Comparison of ENCODE assay signal across 25 cellular contexts in the genomic region with DNA sequence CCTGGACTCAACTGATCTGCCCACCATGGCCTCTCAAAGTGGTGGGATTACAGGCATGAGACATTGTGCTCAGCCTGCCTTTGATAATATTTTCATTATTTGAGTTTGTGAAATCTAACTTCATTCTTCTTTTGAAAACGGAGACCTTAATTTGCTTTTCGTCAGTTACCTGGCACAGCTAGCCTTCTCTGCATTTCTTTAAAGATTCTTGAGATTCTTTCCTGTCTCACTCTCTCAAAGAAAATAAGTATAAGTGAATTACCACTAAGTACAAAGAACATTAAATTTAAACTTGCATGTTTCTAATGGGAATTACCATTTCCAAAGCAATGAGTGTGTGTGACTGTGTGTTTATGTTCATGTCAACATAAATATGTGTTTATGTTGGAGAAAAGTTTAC.
DNase-seq lines count a peak whose midpoint lies in the region; ATAC-seq, FAIRE-seq and TF ChIP-seq lines count a peak whose summit lies in the region.
"Had no signal": no experiment of that assay in that cellular context is flagged by ENCODE, and none has a peak within 500 bp of the region (broad histone marks: within the 10 kb centered on the region; RNA-seq: fewer than 3 reads in every experiment).

No MANE protein-coding gene starts in this region.

- ATAC-seq in HG03571 (IDR thresholded peaks at IDR 0.05; ENCODE audit: unreplicated experiment) = no peak
- ATAC-seq in HG03139 (IDR thresholded peaks at IDR 0.05; ENCODE audit: unreplicated experiment) = no peak
- ATAC-seq: HCT116, left lung, right lobe of liver, WTC11 had no signal

- peak; percentile 76 for FAIRE-seq in GM12892 (lab: Jason Lieb, UNC)
- FAIRE-seq: endothelial cell of umbilical vein, islet of Langerhans had no signal

- 35% methylated on average over 2 of the region's 2 CpGs for WGBS in smooth muscle cell (ENCODE audit: low lambda C conversion rate)

- TF ChIP-seq CTCF in fibroblast of pulmonary artery (IDR thresholded peaks at IDR 0.05; ENCODE audit: low read length, missing control alignments) = no peak
- TF ChIP-seq CTCF in smooth muscle cell (IDR thresholded peaks at IDR 0.05; ENCODE audit: borderline replicate concordance, insufficient read depth, poor library complexity, severe bottlenecking) = no peak

- no peaks in the 10 kb centered on the region for H3K27me3 ChIP-seq in smooth muscle cell (ENCODE audit: low read depth)
- H3K27me3 ChIP-seq: BLaER1, left lung, right lobe of liver, SJCRH30, thyroid gland, vagina had no signal

- DNase-seq in GM12892 (ENCODE audit: insufficient read length) = no peak
- peak; percentile 16 for DNase-seq in amniotic epithelial cell (ENCODE audit: low read depth)
- DNase-seq in fibroblast of pulmonary artery (ENCODE audit: low read depth) = peak; percentile 22
- no peak for DNase-seq in smooth muscle cell (lab: John Stamatoyannopoulos, UW; ENCODE audit: unreplicated experiment)
- DNase-seq in NCI-H1694 (lab: John Stamatoyannopoulos, UW) = no peak
- DNase-seq in NCI-H526 treated with DMSO at 0.1 percent for 48 hours (lab: John Stamatoyannopoulos, UW) = no peak
- DNase-seq: activated CD4-positive, alpha-beta T cell treated with anti-CD3 and anti-CD28 coated beads, Interleukin-2, amount 10 ng/mL, durations not matched to agents 7 days and 5 days; activated gamma-delta T cell treated with Interleukin-2 at 50 U/mL for 16 hours; activated T-cell treated with anti-CD3 and anti-CD28 coated beads, Interleukin-2, amount 50 U/mL, for 48 hours; left lung; NCI-H1048; NCI-H446 treated with DMSO at 0.1 percent for 48 hours; NCI-H82; right lobe of liver; SJCRH30; T-helper 1 cell; thyroid gland had no signal

- H3K9ac ChIP-seq in smooth muscle cell (ENCODE audit: low read depth) = no peak overlapping the region
- H3K9ac ChIP-seq: BLaER1 had no signal

- H3K36me3 ChIP-seq in smooth muscle cell (ENCODE audit: low read depth) = no peaks in the 10 kb centered on the region
- H3K36me3 ChIP-seq: BLaER1, left lung, right lobe of liver, SJCRH30, thyroid gland, vagina had no signal

- no peaks in the 10 kb centered on the region for H3F3A ChIP-seq in smooth muscle cell (ENCODE audit: low read depth)

- H3K9me3 ChIP-seq in smooth muscle cell (replicated peaks; ENCODE audit: low read depth) = no peaks in the 10 kb centered on the region
- H3K9me3 ChIP-seq: right lobe of liver, thyroid gland, vagina had no signal

- no peak overlapping the region for H3K4me3 ChIP-seq in fibroblast of pulmonary artery (replicated peaks; ENCODE audit: low read depth, low read length)
- no peak overlapping the region for H3K4me3 ChIP-seq in smooth muscle cell
- H3K4me3 ChIP-seq: BLaER1, left lung, right lobe of liver, SJCRH30, thyroid gland, vagina had no signal

- no peaks in the 10 kb centered on the region for H4K20me1 ChIP-seq in smooth muscle cell (ENCODE audit: low read depth)
- H4K20me1 ChIP-seq: BLaER1 had no signal

- no peak for TF ChIP-seq POLR2A in GM12892 (IDR thresholded peaks at IDR 0.05; ENCODE audit: low read depth, low read length)

- no peak overlapping the region for H3K4me2 ChIP-seq in smooth muscle cell
- H3K4me2 ChIP-seq: BLaER1 had no signal

- H3K79me2 ChIP-seq in smooth muscle cell (ENCODE audit: low read depth) = no peaks in the 10 kb centered on the region

- peak overlapping the region; percentile 4 for H2AFZ ChIP-seq in smooth muscle cell (ENCODE audit: low read depth)

- no peaks in the 10 kb centered on the region for H3K4me1 ChIP-seq in smooth muscle cell (ENCODE audit: low read depth)
- H3K4me1 ChIP-seq: left lung, right lobe of liver, SJCRH30, vagina had no signal

- peak overlapping the region; percentile 39 for H3K27ac ChIP-seq in smooth muscle cell (ENCODE audit: low read depth)
- H3K27ac ChIP-seq: BLaER1, left lung, right lobe of liver, SJCRH30, vagina had no signal

Comparison
In these comparisons a context has a peak if more than half of its experiments do, and no peak if none do; other contexts are left out.
1. DNase-seq: peak in amniotic epithelial cell (single experiment) and fibroblast of pulmonary artery (single experiment); none in GM12892 (single experiment), smooth muscle cell (single experiment), NCI-H1694 (single experiment) and NCI-H526 treated with DMSO at 0.1 percent for 48 hours (single experiment).